31 cellular contexts compared by ENCODE assay signal in the genomic region with DNA sequence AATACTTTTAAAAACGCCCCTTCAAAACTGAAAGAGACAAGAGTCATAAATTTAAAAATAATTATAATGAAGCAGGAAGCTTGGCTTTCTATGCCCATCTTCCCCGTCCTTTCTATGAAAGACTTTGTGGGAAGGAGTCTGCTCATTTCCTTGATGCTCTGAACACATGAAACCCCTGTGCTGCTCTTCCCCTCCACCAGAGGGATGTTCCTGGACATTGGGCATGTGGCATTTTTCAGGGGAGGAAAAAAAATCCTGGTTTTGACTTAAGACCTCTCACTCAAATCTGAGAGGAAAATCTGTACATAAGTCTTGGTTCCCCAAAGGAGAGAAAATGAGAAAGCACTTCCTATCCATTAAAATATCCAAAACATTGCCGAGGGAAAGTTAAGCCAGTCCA.
"Had no signal": no experiment of that assay in that cellular context is flagged by ENCODE, and none has a peak within 500 bp of the region (broad histone marks: within the 10 kb centered on the region; RNA-seq: fewer than 3 reads in every experiment).

No MANE protein-coding gene starts in this region.

- H3K4me1 ChIP-seq: heart right ventricle, upper lobe of right lung had no signal

- H3K27me3 ChIP-seq: brain microvascular endothelial cell, heart right ventricle, upper lobe of right lung had no signal

- H3K36me3 ChIP-seq: brain microvascular endothelial cell, heart right ventricle, upper lobe of right lung, WERI-Rb-1 had no signal

- H3K9me3 ChIP-seq: upper lobe of right lung had no signal

- H3K27me3 Mint-ChIP-seq: activated naive CD4-positive, alpha-beta T cell treated with anti-CD3 and anti-CD28 coated beads, Interleukin-2, amount 10 ng/mL, durations not matched to agents 7 days and 5 days; activated naive CD8-positive, alpha-beta T cell treated with anti-CD3 and anti-CD28 coated beads, Interleukin-2, amount 10 ng/mL, durations not matched to agents 7 days and 5 days; effector memory CD8-positive, alpha-beta T cell; naive thymus-derived CD4-positive, alpha-beta T cell; stimulated activated memory B cell treated with anti-CD40 and anti-IgM and Interleukin-4, amounts not matched to agents 10 μg/mL and 1 μg/mL and 100 μg/mL, for 72 hours; stimulated activated naive CD8-positive, alpha-beta T cell treated with anti-CD3 and anti-CD28 coated beads, Interleukin-15, amount 100 ng/mL, for 72 hours had no signal

- H3K4me3 ChIP-seq: coronary artery, dorsolateral prefrontal cortex, heart right ventricle, upper lobe of right lung had no signal

- H3K4me3 Mint-ChIP-seq: activated naive CD4-positive, alpha-beta T cell treated with anti-CD3 and anti-CD28 coated beads, Interleukin-2, amount 10 ng/mL, durations not matched to agents 7 days and 5 days; activated naive CD8-positive, alpha-beta T cell treated with anti-CD3 and anti-CD28 coated beads, Interleukin-2, amount 10 ng/mL, durations not matched to agents 7 days and 5 days; activated T-helper 1 cell treated with anti-CD3 and anti-CD28 coated beads, Interleukin-12 subunit alpha, Interleukin-12 subunit beta, Interleukin-2, Interleukin-4 antibody, amounts not matched to agents 30 ng/mL and 10 ng/mL and 1 ng/mL, durations not matched to agents 14 hours and 24 hours and 36 hours; effector memory CD8-positive, alpha-beta T cell; mesothelial cell of epicardium; stimulated activated memory B cell treated with anti-CD40 and anti-IgM and Interleukin-4, amounts not matched to agents 10 μg/mL and 1 μg/mL and 100 μg/mL, for 72 hours; stimulated activated naive CD8-positive, alpha-beta T cell treated with anti-CD3 and anti-CD28 coated beads, Interleukin-15, amount 100 ng/mL, for 72 hours had no signal

- H3K4me1 Mint-ChIP-seq: activated naive CD4-positive, alpha-beta T cell treated with anti-CD3 and anti-CD28 coated beads, Interleukin-2, amount 10 ng/mL, durations not matched to agents 7 days and 5 days; activated naive CD8-positive, alpha-beta T cell treated with anti-CD3 and anti-CD28 coated beads, Interleukin-2, amount 10 ng/mL, durations not matched to agents 7 days and 5 days; mesothelial cell of epicardium; stimulated activated memory B cell treated with anti-CD40 and anti-IgM and Interleukin-4, amounts not matched to agents 10 μg/mL and 1 μg/mL and 100 μg/mL, for 72 hours; stimulated activated naive CD8-positive, alpha-beta T cell treated with anti-CD3 and anti-CD28 coated beads, Interleukin-15, amount 100 ng/mL, for 72 hours had no signal

- H3K36me3 Mint-ChIP-seq: activated naive CD4-positive, alpha-beta T cell treated with anti-CD3 and anti-CD28 coated beads, Interleukin-2, amount 10 ng/mL, durations not matched to agents 7 days and 5 days; mesothelial cell of epicardium; stimulated activated memory B cell treated with anti-CD40 and anti-IgM and Interleukin-4, amounts not matched to agents 10 μg/mL and 1 μg/mL and 100 μg/mL, for 72 hours had no signal

- ATAC-seq: activated CD4-positive, CD25-positive, alpha-beta regulatory T cell treated with anti-CD3 and anti-CD28 coated beads, Interleukin-2, amount 50 U/mL, for 24 hours; effector memory CD8-positive, alpha-beta T cell; esophagus mucosa; heart right ventricle; naive thymus-derived CD4-positive, alpha-beta T cell; sciatic nerve; stimulated activated memory B cell treated with anti-CD40 and anti-IgM and Interleukin-4, amounts not matched to agents 10 μg/mL and 1 μg/mL and 100 μg/mL, for 72 hours; stimulated activated naive CD8-positive, alpha-beta T cell treated with anti-CD3 and anti-CD28 coated beads, Interleukin-15, amount 100 ng/mL, for 72 hours; upper lobe of right lung had no signal

- H3K27ac Mint-ChIP-seq: activated naive CD4-positive, alpha-beta T cell treated with anti-CD3 and anti-CD28 coated beads, Interleukin-2, amount 10 ng/mL, durations not matched to agents 7 days and 5 days; activated naive CD8-positive, alpha-beta T cell treated with anti-CD3 and anti-CD28 coated beads, Interleukin-2, amount 10 ng/mL, durations not matched to agents 7 days and 5 days; activated T-helper 1 cell treated with anti-CD3 and anti-CD28 coated beads, Interleukin-12 subunit alpha, Interleukin-12 subunit beta, Interleukin-2, Interleukin-4 antibody, amounts not matched to agents 30 ng/mL and 10 ng/mL and 1 ng/mL, durations not matched to agents 14 hours and 24 hours and 36 hours; effector memory CD8-positive, alpha-beta T cell; mesothelial cell of epicardium; naive thymus-derived CD4-positive, alpha-beta T cell; stimulated activated memory B cell treated with anti-CD40 and anti-IgM and Interleukin-4, amounts not matched to agents 10 μg/mL and 1 μg/mL and 100 μg/mL, for 72 hours; stimulated activated naive CD8-positive, alpha-beta T cell treated with anti-CD3 and anti-CD28 coated beads, Interleukin-15, amount 100 ng/mL, for 72 hours had no signal

- DNase-seq: activated CD4-positive, alpha-beta T cell treated with anti-CD3 and anti-CD28 coated beads for 48 hours; activated CD4-positive, alpha-beta T cell treated with anti-CD3 and anti-CD28 coated beads, Interleukin-2, amount 50 U/mL, for 48 hours; activated CD8-positive, alpha-beta memory T cell treated with anti-CD3 and anti-CD28 coated beads, Interleukin-2, amount 50 U/mL, for 4 hours; activated gamma-delta T cell; activated naive CD4-positive, alpha-beta T cell treated with anti-CD3 and anti-CD28 coated beads, Interleukin-2, amount 10 ng/mL, durations not matched to agents 7 days and 5 days; activated naive CD8-positive, alpha-beta T cell treated with anti-CD3 and anti-CD28 coated beads, Interleukin-2, amount 10 ng/mL, durations not matched to agents 7 days and 5 days; activated T-cell treated with anti-CD3 and anti-CD28 coated beads, Interleukin-2, amount 50 U/mL, for 1 hour; amniotic stem cell; brain microvascular endothelial cell; dorsolateral prefrontal cortex; effector memory CD8-positive, alpha-beta T cell; foreskin fibroblast; heart right ventricle; islet precursor cell; mammary epithelial cell; naive thymus-derived CD4-positive, alpha-beta T cell; posterior cingulate gyrus; small intestine; stimulated activated CD4-positive, alpha-beta T cell treated with anti-CD3 and anti-CD28 coated beads, Interleukin-4, amount 100 ng/mL, for 24 hours; stimulated activated CD8-positive, alpha-beta memory T cell treated with anti-CD3 and anti-CD28 coated beads, Interleukin-4, amount 100 ng/mL, for 48 hours; stimulated activated naive CD8-positive, alpha-beta T cell treated with anti-CD3 and anti-CD28 coated beads, Interleukin-15, amount 100 ng/mL, for 72 hours; substantia nigra; upper lobe of right lung; WERI-Rb-1 had no signal
